In the genomic region with DNA sequence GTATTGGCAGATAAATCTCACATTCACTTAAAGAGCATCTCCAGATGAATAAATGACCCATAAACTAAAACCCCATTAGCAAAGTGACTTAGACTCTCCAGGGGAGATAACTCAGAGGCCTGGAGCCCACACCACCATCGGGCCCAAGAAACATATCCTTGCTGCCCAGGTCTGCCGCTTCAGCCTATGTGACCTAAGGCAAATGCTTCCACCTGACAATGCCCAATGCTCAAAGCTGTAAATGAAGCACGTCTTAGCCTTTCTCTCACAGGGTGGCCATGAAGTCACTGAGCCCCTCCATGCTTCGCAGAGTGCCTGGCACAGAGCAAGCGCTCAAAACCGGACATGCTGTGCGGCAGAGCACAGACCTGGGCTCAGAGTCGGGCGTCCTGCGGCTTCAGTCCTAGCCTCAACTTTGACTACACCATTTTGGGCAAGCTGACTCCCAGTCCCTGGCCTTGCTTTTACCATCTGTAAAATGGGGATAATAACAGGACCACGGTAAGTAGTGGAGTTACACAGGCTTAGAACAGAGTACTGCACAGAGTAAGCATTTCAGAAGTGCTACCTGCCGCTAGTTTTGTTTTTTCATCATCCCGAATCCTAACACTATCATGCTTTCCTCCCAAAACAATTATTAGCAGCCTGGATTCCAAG, we compare ENCODE assay signal across 35 cellular contexts. TPM values are rescaled to one million over a fixed set of nuclear protein-coding genes. Genes with fewer than 3 reads are reported as not detected.
"Had no signal": no experiment of that assay in that cellular context is flagged by ENCODE, and none has a peak within 500 bp of the region (broad histone marks: within the 10 kb centered on the region; RNA-seq: fewer than 3 reads in every experiment).

No MANE protein-coding gene starts in this region.

- H3K4me3 Mint-ChIP-seq: activated CD4-positive, alpha-beta memory T cell treated with anti-CD3 and anti-CD28 coated beads, Interleukin-2, amount 10 ng/mL, durations not matched to agents 7 days and 5 days; activated CD4-positive, alpha-beta T cell treated with anti-CD3 and anti-CD28 coated beads, Interleukin-2, amount 10 ng/mL, durations not matched to agents 7 days and 5 days; activated naive CD4-positive, alpha-beta T cell treated with anti-CD3 and anti-CD28 coated beads, Interleukin-2, amount 10 ng/mL, durations not matched to agents 7 days and 5 days; activated naive CD8-positive, alpha-beta T cell treated with anti-CD3 and anti-CD28 coated beads, Interleukin-2, amount 10 ng/mL, durations not matched to agents 7 days and 5 days; activated T-cell treated with anti-CD3 and anti-CD28 coated beads, Interleukin-2, amount 50 U/mL, for 24 hours; activated T-cell treated with anti-CD3 and anti-CD28 coated beads, Interleukin-2, amount 50 U/mL, for 72 hours; brain; dendritic cell treated with granulocyte-macrophage colony-stimulating factor and Interleukin-4, amounts not matched to agents 40 ng/mL and 50 ng/mL, for 4 days; endodermal cell; T-helper 17 cell; WTC11 had no signal

- H3K9me3 Mint-ChIP-seq: activated CD4-positive, alpha-beta memory T cell treated with anti-CD3 and anti-CD28 coated beads, Interleukin-2, amount 10 ng/mL, durations not matched to agents 7 days and 5 days; activated CD4-positive, alpha-beta T cell treated with anti-CD3 and anti-CD28 coated beads, Interleukin-2, amount 10 ng/mL, durations not matched to agents 7 days and 5 days; activated naive CD4-positive, alpha-beta T cell treated with anti-CD3 and anti-CD28 coated beads, Interleukin-2, amount 10 ng/mL, durations not matched to agents 7 days and 5 days; activated naive CD4-positive, alpha-beta T cell treated with anti-CD3 and anti-CD28 coated beads, Interleukin-2, amount 50 U/mL, for 72 hours; activated naive CD8-positive, alpha-beta T cell treated with anti-CD3 and anti-CD28 coated beads, Interleukin-2, amount 10 ng/mL, durations not matched to agents 7 days and 5 days; activated T-cell treated with anti-CD3 and anti-CD28 coated beads, Interleukin-2, amount 50 U/mL, for 24 hours; activated T-cell treated with anti-CD3 and anti-CD28 coated beads, Interleukin-2, amount 50 U/mL, for 72 hours; brain; dendritic cell treated with granulocyte-macrophage colony-stimulating factor and Interleukin-4, amounts not matched to agents 40 ng/mL and 50 ng/mL, for 4 days; endodermal cell; WTC11 had no signal

- H3K4me3 ChIP-seq: ascending aorta, breast epithelium, cardiac muscle cell, coronary artery, dorsolateral prefrontal cortex, gastrocnemius medialis had no signal

- H3K27me3 ChIP-seq: ascending aorta, breast epithelium, cardiac muscle cell, dorsolateral prefrontal cortex, foreskin keratinocyte, gastrocnemius medialis had no signal

- H3K4me1 Mint-ChIP-seq: activated naive CD4-positive, alpha-beta T cell treated with anti-CD3 and anti-CD28 coated beads, Interleukin-2, amount 10 ng/mL, durations not matched to agents 7 days and 5 days; brain; endodermal cell; WTC11 had no signal

- DNase-seq: activated CD4-positive, alpha-beta memory T cell treated with anti-CD3 and anti-CD28 coated beads, Interleukin-2, amount 10 ng/mL, durations not matched to agents 7 days and 5 days; activated CD4-positive, alpha-beta T cell treated with anti-CD3 and anti-CD28 coated beads for 1 hour; activated CD4-positive, alpha-beta T cell treated with anti-CD3 and anti-CD28 coated beads for 4 hours; activated CD4-positive, alpha-beta T cell treated with anti-CD3 and anti-CD28 coated beads, Interleukin-2, amount 10 ng/mL, durations not matched to agents 7 days and 5 days; activated CD4-positive, alpha-beta T cell treated with anti-CD3 and anti-CD28 coated beads, Interleukin-2, amount 50 U/mL, for 4 hours; activated CD8-positive, alpha-beta memory T cell treated with anti-CD3 and anti-CD28 coated beads, Interleukin-2, amount 50 U/mL, for 48 hours; activated gamma-delta T cell; activated naive CD4-positive, alpha-beta T cell; activated naive CD4-positive, alpha-beta T cell treated with anti-CD3 and anti-CD28 coated beads, Interleukin-2, amount 10 ng/mL, durations not matched to agents 7 days and 5 days; activated naive CD8-positive, alpha-beta T cell treated with anti-CD3 and anti-CD28 coated beads, Interleukin-2, amount 10 ng/mL, durations not matched to agents 7 days and 5 days; activated T-cell treated with anti-CD3 and anti-CD28 coated beads for 4 hours; activated T-cell treated with anti-CD3 and anti-CD28 coated beads, Interleukin-2, amount 50 U/mL, for 24 hours; activated T-cell treated with anti-CD3 and anti-CD28 coated beads, Interleukin-2, amount 50 U/mL, for 72 hours; central memory CD4-positive, alpha-beta T cell; cerebellar nuclear complex; dorsolateral prefrontal cortex; effector memory CD4-positive, alpha-beta T cell; endodermal cell; foreskin keratinocyte; gastrocnemius medialis; glutamatergic neuron; T-helper 1 cell; T-helper 17 cell had no signal

- H3K27ac Mint-ChIP-seq: activated CD4-positive, alpha-beta memory T cell treated with anti-CD3 and anti-CD28 coated beads, Interleukin-2, amount 10 ng/mL, durations not matched to agents 7 days and 5 days; activated CD4-positive, alpha-beta T cell treated with anti-CD3 and anti-CD28 coated beads, Interleukin-2, amount 10 ng/mL, durations not matched to agents 7 days and 5 days; activated naive CD4-positive, alpha-beta T cell treated with anti-CD3 and anti-CD28 coated beads, Interleukin-2, amount 10 ng/mL, durations not matched to agents 7 days and 5 days; activated naive CD8-positive, alpha-beta T cell treated with anti-CD3 and anti-CD28 coated beads, Interleukin-2, amount 10 ng/mL, durations not matched to agents 7 days and 5 days; activated T-cell treated with anti-CD3 and anti-CD28 coated beads, Interleukin-2, amount 50 U/mL, for 24 hours; activated T-cell treated with anti-CD3 and anti-CD28 coated beads, Interleukin-2, amount 50 U/mL, for 72 hours; brain; dendritic cell treated with granulocyte-macrophage colony-stimulating factor and Interleukin-4, amounts not matched to agents 40 ng/mL and 50 ng/mL, for 4 days; endodermal cell; T-helper 17 cell; WTC11 had no signal

- H3K27me3 Mint-ChIP-seq: activated CD4-positive, alpha-beta memory T cell treated with anti-CD3 and anti-CD28 coated beads, Interleukin-2, amount 10 ng/mL, durations not matched to agents 7 days and 5 days; activated CD4-positive, alpha-beta T cell treated with anti-CD3 and anti-CD28 coated beads, Interleukin-2, amount 10 ng/mL, durations not matched to agents 7 days and 5 days; activated naive CD4-positive, alpha-beta T cell treated with anti-CD3 and anti-CD28 coated beads, Interleukin-2, amount 10 ng/mL, durations not matched to agents 7 days and 5 days; activated naive CD8-positive, alpha-beta T cell treated with anti-CD3 and anti-CD28 coated beads, Interleukin-2, amount 10 ng/mL, durations not matched to agents 7 days and 5 days; activated T-cell treated with anti-CD3 and anti-CD28 coated beads, Interleukin-2, amount 50 U/mL, for 24 hours; brain; dendritic cell treated with granulocyte-macrophage colony-stimulating factor and Interleukin-4, amounts not matched to agents 40 ng/mL and 50 ng/mL, for 4 days; T-helper 17 cell had no signal

- ATAC-seq: activated naive CD4-positive, alpha-beta T cell treated with anti-CD3 and anti-CD28 coated beads, Interleukin-2, amount 50 U/mL, for 72 hours; activated T-cell treated with anti-CD3 and anti-CD28 coated beads, Interleukin-2, amount 50 U/mL, for 72 hours; esophagus mucosa; foreskin keratinocyte; gastrocnemius medialis; T-helper 17 cell; WTC11 had no signal

- FAIRE-seq: TTC549 had no signal

- H3K27ac ChIP-seq: ascending aorta, breast epithelium, cardiac muscle cell, coronary artery, dorsolateral prefrontal cortex, foreskin keratinocyte, gastrocnemius medialis, VCaP had no signal

- H3K4me1 ChIP-seq: ascending aorta, breast epithelium, foreskin keratinocyte, gastrocnemius medialis had no signal

- H3K9me3 ChIP-seq: ascending aorta, breast epithelium, gastrocnemius medialis had no signal

- H3K36me3 ChIP-seq: breast epithelium had no signal

RNA-seq across cellular contexts. Expression of gene TAS1R1, which starts 24.5 kb away (rescaled TPM):
- total RNA-seq: activated CD4-positive, alpha-beta T cell treated with anti-CD3 and anti-CD28 coated beads, Interleukin-2, amount 10 ng/mL, durations not matched to agents 7 days and 5 days; activated naive CD4-positive, alpha-beta T cell treated with anti-CD3 and anti-CD28 coated beads, Interleukin-2, amount 50 U/mL, for 72 hours; activated naive CD8-positive, alpha-beta T cell treated with anti-CD3 and anti-CD28 coated beads, Interleukin-2, amount 10 ng/mL, durations not matched to agents 7 days and 5 days; activated T-cell treated with anti-CD3 and anti-CD28 coated beads, Interleukin-2, amount 50 U/mL, for 72 hours; ascending aorta; cardiac muscle cell; epithelial cell of proximal tubule; esophagus mucosa; foreskin keratinocyte; gastrocnemius medialis; T-helper 17 cell had no signal
- polyA plus RNA-seq: foreskin keratinocyte had no signal
